ENCODE assay signal across 1 cellular context in the genomic region with DNA sequence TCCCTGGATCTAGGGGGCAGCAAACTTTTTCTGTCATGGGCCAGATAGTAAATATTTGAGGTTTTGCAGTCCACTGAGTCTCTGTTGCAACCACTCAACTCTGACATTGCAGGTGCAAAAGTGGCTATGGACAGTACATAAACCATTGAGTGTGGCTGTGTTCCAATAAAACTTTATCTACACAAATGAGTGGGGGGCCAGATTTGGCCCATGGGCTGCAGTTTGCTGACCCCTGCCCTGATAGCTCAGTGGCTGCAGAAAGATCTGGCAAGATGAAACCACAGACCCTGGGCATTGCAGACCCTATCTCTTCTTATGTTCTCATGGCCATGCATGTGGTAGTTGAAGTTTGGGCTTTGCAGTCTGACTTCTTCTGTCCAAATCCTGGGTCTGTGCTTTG.
TF ChIP-seq lines count a peak whose summit lies in the region.

No MANE protein-coding gene starts in this region.

TF ChIP-seq in HepG2, 621 proteins besides CTCF, POLR2A, EP300 and RAD21 (continued from another document):
- TF ChIP-seq, protein P1, sequence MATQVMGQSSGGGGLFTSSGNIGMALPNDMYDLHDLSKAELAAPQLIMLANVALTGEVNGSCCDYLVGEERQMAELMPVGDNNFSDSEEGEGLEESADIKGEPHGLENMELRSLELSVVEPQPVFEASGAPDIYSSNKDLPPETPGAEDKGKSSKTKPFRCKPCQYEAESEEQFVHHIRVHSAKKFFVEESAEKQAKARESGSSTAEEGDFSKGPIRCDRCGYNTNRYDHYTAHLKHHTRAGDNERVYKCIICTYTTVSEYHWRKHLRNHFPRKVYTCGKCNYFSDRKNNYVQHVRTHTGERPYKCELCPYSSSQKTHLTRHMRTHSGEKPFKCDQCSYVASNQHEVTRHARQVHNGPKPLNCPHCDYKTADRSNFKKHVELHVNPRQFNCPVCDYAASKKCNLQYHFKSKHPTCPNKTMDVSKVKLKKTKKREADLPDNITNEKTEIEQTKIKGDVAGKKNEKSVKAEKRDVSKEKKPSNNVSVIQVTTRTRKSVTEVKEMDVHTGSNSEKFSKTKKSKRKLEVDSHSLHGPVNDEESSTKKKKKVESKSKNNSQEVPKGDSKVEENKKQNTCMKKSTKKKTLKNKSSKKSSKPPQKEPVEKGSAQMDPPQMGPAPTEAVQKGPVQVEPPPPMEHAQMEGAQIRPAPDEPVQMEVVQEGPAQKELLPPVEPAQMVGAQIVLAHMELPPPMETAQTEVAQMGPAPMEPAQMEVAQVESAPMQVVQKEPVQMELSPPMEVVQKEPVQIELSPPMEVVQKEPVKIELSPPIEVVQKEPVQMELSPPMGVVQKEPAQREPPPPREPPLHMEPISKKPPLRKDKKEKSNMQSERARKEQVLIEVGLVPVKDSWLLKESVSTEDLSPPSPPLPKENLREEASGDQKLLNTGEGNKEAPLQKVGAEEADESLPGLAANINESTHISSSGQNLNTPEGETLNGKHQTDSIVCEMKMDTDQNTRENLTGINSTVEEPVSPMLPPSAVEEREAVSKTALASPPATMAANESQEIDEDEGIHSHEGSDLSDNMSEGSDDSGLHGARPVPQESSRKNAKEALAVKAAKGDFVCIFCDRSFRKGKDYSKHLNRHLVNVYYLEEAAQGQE (IDR thresholded peaks at IDR 0.05; ENCODE audit: borderline replicate concordance in 1 of 2, low read depth in 1 of 2, low read length in 2 of 2) = no peak
